9 cellular contexts compared by ENCODE assay signal in genomic region chr16:75264531-75264998, GRCh38. TPM values are rescaled to one million over a fixed set of nuclear protein-coding genes. Genes with fewer than 3 reads are reported as not detected.
DNase-seq lines count a peak whose midpoint lies in the region; ATAC-seq and TF ChIP-seq lines count a peak whose summit lies in the region.
"Had no signal": no experiment of that assay in that cellular context is flagged by ENCODE, and none has a peak within 500 bp of the region (broad histone marks: within the 10 kb centered on the region; RNA-seq: fewer than 3 reads in every experiment).

No MANE protein-coding gene starts in this region.

- H2AFZ ChIP-seq in PC-9: peak overlapping the region; percentile 83
- H2AFZ ChIP-seq in neural cell (ENCODE audit: low read depth, low read length): no peak overlapping the region

- TF ChIP-seq EP300 in esophagus muscularis mucosa (IDR thresholded peaks at IDR 0.05): no peak
- TF ChIP-seq EP300 in neural cell (conservative IDR thresholded peaks at IDR 0.05; ENCODE audit: poor library complexity, severe bottlenecking): no peak

- TF ChIP-seq POLR2A in esophagus muscularis mucosa (IDR thresholded peaks at IDR 0.05; ENCODE audit: low read depth): no peak

- H3K4me1 ChIP-seq in PC-9 (replicated peaks; ENCODE audit: insufficient read depth) (peaks cover 43% of the 10 kb centered on the region), esophagus muscularis mucosa (peaks cover 64 to 79% (median 78%) of the 10 kb centered on the region in 4 donors)

- H3F3A ChIP-seq in PC-9 (ENCODE audit: insufficient read depth, low read depth): peaks cover 7% of the 10 kb centered on the region; the same call in 1 of the 2 replicates
- H3F3A ChIP-seq in neural cell (ENCODE audit: insufficient read depth, low read length, poor library complexity, severe bottlenecking): no peaks in the 10 kb centered on the region

- H3K4me2 ChIP-seq in PC-9: peak overlapping the region; percentile 99
- H3K4me2 ChIP-seq in neural cell (ENCODE audit: low read length): peak overlapping the region; percentile 78

- H3K27ac ChIP-seq in PC-9 (no peak overlapping the region), esophagus muscularis mucosa (replicated peaks in 1 of 4) (peak overlapping the region; percentile 91 to 93 (median 93)), neural cell (ENCODE audit: low read length) (no peak overlapping the region)

- ATAC-seq in HG02885 (IDR thresholded peaks at IDR 0.05; ENCODE audit: poor library complexity, unreplicated experiment): no peak
- ATAC-seq in activated naive CD4-positive, alpha-beta T cell treated with anti-CD3 and anti-CD28 coated beads, Interleukin-2, amount 50 U/mL, for 72 hours: no peak

- CTCF ChIA-PET in PC-9 (lab: Charles Lee): no interaction called here

- TF ChIP-seq RAD21 in neural cell (conservative IDR thresholded peaks at IDR 0.05): no peak

- intact Hi-C loops in PC-9 (cut with micrococcal nuclease; ENCODE audit: unreplicated experiment) (loop anchor here (1.0 kb wide), 1 partner anchor 19 kb away; no protein-coding TSS in a partner anchor), esophagus muscularis mucosa (cut with DNase I) (no loop called here)

- no peak overlapping the region for H3K27ac Mint-ChIP-seq in activated naive CD4-positive, alpha-beta T cell treated with anti-CD3 and anti-CD28 coated beads, Interleukin-2, amount 50 U/mL, for 72 hours

- H3K9me2 ChIP-seq in PC-9 (ENCODE audit: insufficient read depth) (no peaks in the 10 kb centered on the region), neural cell (ENCODE audit: insufficient read depth, low read length) (no peaks in the 10 kb centered on the region)

- DNase-seq in DMS 273 treated with DMSO at 0.1 percent for 48 hours (lab: John Stamatoyannopoulos, UW) (peak; percentile 52), PC-9 (no peak), esophagus muscularis mucosa (ENCODE audit: extremely low spot score) (no peak), OCI-M1 (lab: John Stamatoyannopoulos, UW) (no peak)
- DNase-seq in activated naive CD4-positive, alpha-beta T cell treated with anti-CD3 and anti-CD28 coated beads, Interleukin-2, amount 50 U/mL, for 72 hours (ENCODE audit: low spot score in 2 of 2): no peak
- no peak for DNase-seq in stimulated activated CD8-positive, alpha-beta memory T cell treated with anti-CD3 and anti-CD28 coated beads, Interleukin-4, amount 100 ng/mL, for 48 hours

- BruUV-seq in PC-9 (replicated peaks; lab: Mats Ljungman, UMichigan): TSS peak; percentile 25

- H3K4me3 ChIP-seq in PC-9: peak overlapping the region; percentile 99
- peak overlapping the region; percentile 86 to 99 (median 92) for H3K4me3 ChIP-seq in esophagus muscularis mucosa
- peak overlapping the region; percentile 95 for H3K4me3 ChIP-seq in neural cell (ENCODE audit: low read length)

- TF ChIP-seq CTCF in PC-9 (conservative IDR thresholded peaks at IDR 0.05) (no peak), esophagus muscularis mucosa (IDR thresholded peaks at IDR 0.05) (no peak), neural cell (IDR thresholded peaks at IDR 0.05; ENCODE audit: poor library complexity, severe bottlenecking) (no peak)

- H3K79me2 ChIP-seq in PC-9 (ENCODE audit: low read depth): peaks cover 57% of the 10 kb centered on the region
- H3K79me2 ChIP-seq in neural cell (replicated peaks; ENCODE audit: insufficient read depth, low read length): peaks cover 54% of the 10 kb centered on the region

- H3K36me3 ChIP-seq in PC-9 (ENCODE audit: low read depth): 0 out of 2 replicates have a peak, but pooled peaks cover 3% of the 10 kb centered on the region
- H3K36me3 ChIP-seq in esophagus muscularis mucosa: peaks cover 0 to 5% (median 0%) of the 10 kb centered on the region in 4 donors
- H3K36me3 ChIP-seq in neural cell (ENCODE audit: insufficient read depth, low read length): no peaks in the 10 kb centered on the region

- no peaks in the 10 kb centered on the region for H3K9me3 ChIP-seq in PC-9 (ENCODE audit: insufficient read depth, low read depth)
- H3K9me3 ChIP-seq in esophagus muscularis mucosa: no peaks in the 10 kb centered on the region
- H3K9me3 ChIP-seq in neural cell (ENCODE audit: low read length): no peaks in the 10 kb centered on the region

- H4K20me1 ChIP-seq in PC-9 (ENCODE audit: insufficient read depth): peaks cover 45% of the 10 kb centered on the region
- H4K20me1 ChIP-seq in neural cell (ENCODE audit: insufficient read depth): no peaks in the 10 kb centered on the region

- POLR2A ChIA-PET in PC-9 (lab: Charles Lee; ENCODE audit: unreplicated experiment): interaction anchor here (0.6 to 0.8 kb wide), 2 partner anchors 9 to 19 kb away, joined by 3 to 6 read pairs; no protein-coding TSS in a partner anchor

- peaks cover 0 to 12% of the 10 kb centered on the region in 2 donors for H3K36me3 Mint-ChIP-seq in activated naive CD4-positive, alpha-beta T cell treated with anti-CD3 and anti-CD28 coated beads, Interleukin-2, amount 50 U/mL, for 72 hours

- peak overlapping the region; percentile 94 for H3K9ac ChIP-seq in neural cell (ENCODE audit: low read length)

- WGBS in esophagus muscularis mucosa: 16% methylated on average over 8 of the region's 13 CpGs

- no peaks in the 10 kb centered on the region for H3K9me3 Mint-ChIP-seq in activated naive CD4-positive, alpha-beta T cell treated with anti-CD3 and anti-CD28 coated beads, Interleukin-2, amount 50 U/mL, for 72 hours

- H3K27me3 ChIP-seq in PC-9 (ENCODE audit: insufficient read depth, low read depth) (no peaks in the 10 kb centered on the region), esophagus muscularis mucosa (no peaks in the 10 kb centered on the region), neural cell (ENCODE audit: insufficient read depth, low read depth, low read length) (no peaks in the 10 kb centered on the region)

TF ChIP-seq in neural cell, 6 proteins besides CTCF, POLR2A, EP300 and RAD21:
- TF ChIP-seq MXI1 (conservative IDR thresholded peaks at IDR 0.05; ENCODE audit: poor library complexity, severe bottlenecking) (no peak), POLR2AphosphoS5 (IDR thresholded peaks at IDR 0.05) (no peak), SMC3 (conservative IDR thresholded peaks at IDR 0.05; ENCODE audit: poor library complexity) (no peak), TAF1 (IDR thresholded peaks at IDR 0.05; ENCODE audit: low read depth) (no peak), REST (IDR thresholded peaks at IDR 0.05; ENCODE audit: borderline replicate concordance) (no peak), EZH2 (IDR thresholded peaks at IDR 0.05; ENCODE audit: borderline replicate concordance, insufficient read depth, low read length, poor library complexity, severe bottlenecking) (no peak)

RNA-seq across cellular contexts. Expression of gene BCAR1, which starts 13.1 kb away (rescaled TPM):
- 53.9 and 62.5 TPM in 2 replicates for total RNA-seq in PC-9 (2021)
- 10 to 100 TPM; 31.6 to 67.1 (median 54.8) TPM for total RNA-seq in esophagus muscularis mucosa
- polyA plus RNA-seq in neural cell: 38.9 and 39.1 TPM in 2 replicates
- 45.6 and 47.5 TPM in 2 replicates for polyA minus RNA-seq in neural cell
- under 1 TPM; 0.16 to 0.71 TPM for total RNA-seq in activated naive CD4-positive, alpha-beta T cell treated with anti-CD3 and anti-CD28 coated beads, Interleukin-2, amount 50 U/mL, for 72 hours

RNA-seq across cellular contexts. Expression of gene CTRB1, which starts 45.8 kb away (rescaled TPM):
- total RNA-seq in PC-9 (2021) (not detected in 2 replicates), esophagus muscularis mucosa (not detected)
- 1.2 TPM in 1 of 2 replicates, not detected in the other for polyA plus RNA-seq in neural cell
- not detected in 2 replicates for polyA minus RNA-seq in neural cell
- not detected for total RNA-seq in activated naive CD4-positive, alpha-beta T cell treated with anti-CD3 and anti-CD28 coated beads, Interleukin-2, amount 50 U/mL, for 72 hours
- total RNA-seq: HT1080 had no signal

RNA-seq across cellular contexts. Expression of gene CTRB2, which starts 57.6 kb away (rescaled TPM):
- total RNA-seq in PC-9 (2021) (not detected in 2 replicates), esophagus muscularis mucosa (not detected)
- not detected in 2 replicates for polyA plus RNA-seq in neural cell
- not detected in 2 replicates for polyA minus RNA-seq in neural cell
- not detected for total RNA-seq in activated naive CD4-positive, alpha-beta T cell treated with anti-CD3 and anti-CD28 coated beads, Interleukin-2, amount 50 U/mL, for 72 hours
- total RNA-seq: HT1080 had no signal

Comparison
In these comparisons a context has a peak if more than half of its experiments do, and no peak if none do; other contexts are left out.
1. H3K27ac ChIP-seq: peak in esophagus muscularis mucosa (4 of 4); none in PC-9 (single experiment) and neural cell (single experiment).
2. RNA of gene BCAR1, which starts 13.1 kb away (total RNA-seq): 31.6 to 67.1 TPM in esophagus muscularis mucosa and 53.9 to 62.5 TPM in PC-9; 0.16 to 0.71 TPM in activated naive CD4-positive, alpha-beta T cell treated with anti-CD3 and anti-CD28 coated beads, Interleukin-2, amount 50 U/mL, for 72 hours; every median in the first group is over 10 times any median in the second.
3. Peak in every context shown above with its lines, with median percentiles within 50 percentile points of each other: H3K4me3 ChIP-seq.